In genomic region chr3:46348811-46349482, GRCh38 we compare ENCODE assay signal across 18 cellular contexts. TPM values are rescaled to one million over a fixed set of nuclear protein-coding genes. Genes with fewer than 3 reads are reported as not detected.
A peak's percentile ranks its signal among the peaks of the same experiment; 100 is the strongest.
DNase-seq lines count a peak whose midpoint lies in the region; ATAC-seq, FAIRE-seq and TF ChIP-seq lines count a peak whose summit lies in the region.
"Had no signal": no experiment of that assay in that cellular context is flagged by ENCODE, and none has a peak within 500 bp of the region (broad histone marks: within the 10 kb centered on the region; RNA-seq: fewer than 3 reads in every experiment).

No MANE protein-coding gene starts in this region.

- H3K27me3 ChIP-seq in CD4-positive, alpha-beta T cell (ENCODE audit: control insufficient read depth, insufficient read depth, low read length) = no peaks in the 10 kb centered on the region
- H3K27me3 ChIP-seq: breast epithelium had no signal

- peak overlapping the region; percentile 3 for H3K4me3 Mint-ChIP-seq in CD4-positive, alpha-beta T cell
- H3K4me3 Mint-ChIP-seq in activated CD8-positive, alpha-beta T cell treated with anti-CD3 and anti-CD28 coated beads for 36 hours = peak overlapping the region; percentile 18
- peak overlapping the region; percentile 60 for H3K4me3 Mint-ChIP-seq in memory B cell
- H3K4me3 Mint-ChIP-seq: type B pancreatic cell had no signal

- no peak for DNase-seq in CD4-positive, alpha-beta T cell
- DNase-seq in GM12892 (ENCODE audit: insufficient read length) (no peak), memory B cell (ENCODE audit: low spot score in 2 of 2) (no peak), HEK293T (ENCODE audit: extremely low spot score) (no peak), GM19240 (ENCODE audit: insufficient read length, low spot score) (no peak), D721Med (ENCODE audit: insufficient read length, low spot score) (no peak)
- DNase-seq in activated CD8-positive, alpha-beta T cell treated with anti-CD3 and anti-CD28 coated beads for 36 hours = no peak
- no peak for DNase-seq in central memory CD4-positive, alpha-beta T cell
- DNase-seq: dorsolateral prefrontal cortex, esophagus squamous epithelium, H7, NCI-H1694 treated with DMSO at 0.1 percent for 48 hours, NCI-H345 had no signal

- TF ChIP-seq POLR2A in GM12892 (IDR thresholded peaks at IDR 0.05; ENCODE audit: low read depth, low read length) = no peak

- H3K9me3 Mint-ChIP-seq in CD4-positive, alpha-beta T cell = no peaks in the 10 kb centered on the region
- H3K9me3 Mint-ChIP-seq in activated CD8-positive, alpha-beta T cell treated with anti-CD3 and anti-CD28 coated beads for 36 hours = peaks cover 6% of the 10 kb centered on the region
- H3K9me3 Mint-ChIP-seq in memory B cell = peaks cover 5% of the 10 kb centered on the region
- H3K9me3 Mint-ChIP-seq: type B pancreatic cell had no signal

- POLR2A ChIA-PET in CD4-positive, alpha-beta T cell (lab: Charles Lee) = interaction anchor here (0.6 to 1.8 kb wide), 2 partner anchors 21 to 27 kb away, joined by 3 to 7 read pairs; partner anchors contain the start of gene CCR5
- POLR2A ChIA-PET in activated CD8-positive, alpha-beta T cell treated with anti-CD3 and anti-CD28 coated beads for 36 hours (lab: Charles Lee) = interaction anchor here (1.0 to 1.2 kb wide), 3 partner anchors 21 to 49 kb away, joined by 3 to 4 read pairs (median 4); no protein-coding TSS in a partner anchor
- POLR2A ChIA-PET in HEK293T (lab: Yijun Ruan, JAX) = no interaction called here

- no peaks in the 10 kb centered on the region for H3K36me3 Mint-ChIP-seq in CD4-positive, alpha-beta T cell (ENCODE audit: low read depth)
- peaks cover 5% of the 10 kb centered on the region for H3K36me3 Mint-ChIP-seq in activated CD8-positive, alpha-beta T cell treated with anti-CD3 and anti-CD28 coated beads for 36 hours (ENCODE audit: low read depth)
- no peaks in the 10 kb centered on the region for H3K36me3 Mint-ChIP-seq in memory B cell
- H3K36me3 Mint-ChIP-seq: type B pancreatic cell had no signal

- CTCF ChIA-PET in CD4-positive, alpha-beta T cell (lab: Charles Lee) = interaction anchor here (1.0 kb wide), 1 partner anchor 20 kb away, joined by 3 read pairs; no protein-coding TSS in a partner anchor
- CTCF ChIA-PET in activated CD8-positive, alpha-beta T cell treated with anti-CD3 and anti-CD28 coated beads for 36 hours (lab: Charles Lee) = interaction anchor here (0.9 to 4.0 kb wide), 2 partner anchors 16 to 20 kb away, joined by 3 to 25 read pairs; partner anchors contain the start of gene CCR5
- CTCF ChIA-PET in HEK293T (lab: Yijun Ruan, JAX) = no interaction called here

- ATAC-seq in CD4-positive, alpha-beta T cell (ENCODE audit: poor library complexity) = peak; percentile 34
- ATAC-seq in activated CD8-positive, alpha-beta T cell treated with anti-CD3 and anti-CD28 coated beads for 36 hours = no peak
- ATAC-seq in memory B cell (ENCODE audit: low read depth) = peak; percentile 23

- H3K4me1 Mint-ChIP-seq in CD4-positive, alpha-beta T cell (ENCODE audit: low read depth) = peaks cover 63% of the 10 kb centered on the region
- peaks cover 53% of the 10 kb centered on the region for H3K4me1 Mint-ChIP-seq in activated CD8-positive, alpha-beta T cell treated with anti-CD3 and anti-CD28 coated beads for 36 hours (ENCODE audit: low read depth)
- H3K4me1 Mint-ChIP-seq in memory B cell = peaks cover 38% of the 10 kb centered on the region

- peak overlapping the region; percentile 8 for H3K27ac ChIP-seq in CD4-positive, alpha-beta T cell (ENCODE audit: low read depth, low read length)
- H3K27ac ChIP-seq: breast epithelium, dorsolateral prefrontal cortex had no signal

- H3K27ac Mint-ChIP-seq in CD4-positive, alpha-beta T cell = peak overlapping the region; percentile 47
- peak overlapping the region; percentile 83 for H3K27ac Mint-ChIP-seq in activated CD8-positive, alpha-beta T cell treated with anti-CD3 and anti-CD28 coated beads for 36 hours
- H3K27ac Mint-ChIP-seq in memory B cell = peak overlapping the region; percentile 76
- H3K27ac Mint-ChIP-seq: progenitor cell of endocrine pancreas, type B pancreatic cell had no signal

- no peaks in the 10 kb centered on the region for H3K9me3 ChIP-seq in CD4-positive, alpha-beta T cell (ENCODE audit: control insufficient read depth, low read length)
- H3K9me3 ChIP-seq: breast epithelium, esophagus squamous epithelium had no signal

- H3K27me3 Mint-ChIP-seq in CD4-positive, alpha-beta T cell = no peaks in the 10 kb centered on the region
- H3K27me3 Mint-ChIP-seq in activated CD8-positive, alpha-beta T cell treated with anti-CD3 and anti-CD28 coated beads for 36 hours = peaks cover 7% of the 10 kb centered on the region
- H3K27me3 Mint-ChIP-seq in memory B cell = no peaks in the 10 kb centered on the region

- FAIRE-seq in GM12892 (lab: Jason Lieb, UNC) = peak; percentile 81
- no peak for FAIRE-seq in D721Med (lab: Jason Lieb, UNC)

- intact Hi-C loops in CD4-positive, alpha-beta T cell (cut with DNase I, micrococcal nuclease) = no loop called here
- intact Hi-C loops in activated CD8-positive, alpha-beta T cell treated with anti-CD3 and anti-CD28 coated beads for 36 hours (cut with micrococcal nuclease) = no loop called here

- TF ChIP-seq CTCF in CD4-positive, alpha-beta T cell (IDR thresholded peaks at IDR 0.05) = no peak
- no peak for TF ChIP-seq CTCF in activated CD8-positive, alpha-beta T cell treated with anti-CD3 and anti-CD28 coated beads for 36 hours (IDR thresholded peaks at IDR 0.05)
- TF ChIP-seq CTCF in D721Med (IDR thresholded peaks at IDR 0.05; ENCODE audit: insufficient read depth, missing control alignments) = no peak

TF ChIP-seq in HEK293T, 16 proteins besides CTCF, POLR2A, EP300 and RAD21:
- TF ChIP-seq ARNT (IDR thresholded peaks at IDR 0.05) (no peak), FOXM1 (IDR thresholded peaks at IDR 0.05; ENCODE audit: borderline replicate concordance) (no peak), HDGF (IDR thresholded peaks at IDR 0.05; ENCODE audit: borderline replicate concordance) (no peak), BHLHE40 (IDR thresholded peaks at IDR 0.05; ENCODE audit: borderline replicate concordance) (no peak), NFRKB (IDR thresholded peaks at IDR 0.05) (no peak), L3MBTL2 (conservative IDR thresholded peaks at IDR 0.05) (no peak), SUZ12 (IDR thresholded peaks at IDR 0.05) (no peak), CTBP1 (IDR thresholded peaks at IDR 0.05; ENCODE audit: borderline replicate concordance) (no peak)

RNA-seq across cellular contexts. Expression of gene CCR2, which starts 5.0 kb away (rescaled TPM):
- 1 to 10 TPM in 1 of 2 experiments, under 1 TPM in 1; 0.99 to 1.0 TPM for total RNA-seq in CD4-positive, alpha-beta T cell
- polyA plus RNA-seq in GM12892 (2012; ENCODE audit: missing spikeins) = 0.42 TPM
- total RNA-seq in activated CD8-positive, alpha-beta T cell treated with anti-CD3 and anti-CD28 coated beads for 36 hours = under 1 TPM; 0.81 to 0.83 TPM
- total RNA-seq: H7, LHCN-M2, progenitor cell of endocrine pancreas, smooth muscle cell had no signal
- polyA plus RNA-seq: smooth muscle cell had no signal

RNA-seq across cellular contexts. Expression of gene CCR5, which starts 21.8 kb away (rescaled TPM):
- 1 to 10 TPM; 1.1 to 1.4 TPM for total RNA-seq in CD4-positive, alpha-beta T cell
- polyA plus RNA-seq in GM12892 (2012; ENCODE audit: missing spikeins) = 0.11 TPM
- 1 to 10 TPM; 1.7 to 2.2 TPM for total RNA-seq in activated CD8-positive, alpha-beta T cell treated with anti-CD3 and anti-CD28 coated beads for 36 hours
- total RNA-seq: H7, LHCN-M2, progenitor cell of endocrine pancreas, smooth muscle cell had no signal
- polyA plus RNA-seq: smooth muscle cell had no signal

RNA-seq across cellular contexts. Expression of gene CCRL2, which starts 58.1 kb away (rescaled TPM):
- 1 to 10 TPM; 4.3 to 4.5 TPM for total RNA-seq in CD4-positive, alpha-beta T cell
- 0.93 TPM for polyA plus RNA-seq in GM12892 (2012; ENCODE audit: missing spikeins)
- total RNA-seq in activated CD8-positive, alpha-beta T cell treated with anti-CD3 and anti-CD28 coated beads for 36 hours = 1 to 10 TPM; 2.8 TPM
- total RNA-seq: H7, progenitor cell of endocrine pancreas, smooth muscle cell had no signal
- polyA plus RNA-seq: smooth muscle cell had no signal

Comparison
In these comparisons a context has a peak if more than half of its experiments do, and no peak if none do; other contexts are left out.
1. H3K4me3 Mint-ChIP-seq: peak in every context shown above with its lines; median percentile 60 in memory B cell; 18 in activated CD8-positive, alpha-beta T cell treated with anti-CD3 and anti-CD28 coated beads for 36 hours; 3 in CD4-positive, alpha-beta T cell.